ENCODE assay signal across 22 cellular contexts in the genomic region with DNA sequence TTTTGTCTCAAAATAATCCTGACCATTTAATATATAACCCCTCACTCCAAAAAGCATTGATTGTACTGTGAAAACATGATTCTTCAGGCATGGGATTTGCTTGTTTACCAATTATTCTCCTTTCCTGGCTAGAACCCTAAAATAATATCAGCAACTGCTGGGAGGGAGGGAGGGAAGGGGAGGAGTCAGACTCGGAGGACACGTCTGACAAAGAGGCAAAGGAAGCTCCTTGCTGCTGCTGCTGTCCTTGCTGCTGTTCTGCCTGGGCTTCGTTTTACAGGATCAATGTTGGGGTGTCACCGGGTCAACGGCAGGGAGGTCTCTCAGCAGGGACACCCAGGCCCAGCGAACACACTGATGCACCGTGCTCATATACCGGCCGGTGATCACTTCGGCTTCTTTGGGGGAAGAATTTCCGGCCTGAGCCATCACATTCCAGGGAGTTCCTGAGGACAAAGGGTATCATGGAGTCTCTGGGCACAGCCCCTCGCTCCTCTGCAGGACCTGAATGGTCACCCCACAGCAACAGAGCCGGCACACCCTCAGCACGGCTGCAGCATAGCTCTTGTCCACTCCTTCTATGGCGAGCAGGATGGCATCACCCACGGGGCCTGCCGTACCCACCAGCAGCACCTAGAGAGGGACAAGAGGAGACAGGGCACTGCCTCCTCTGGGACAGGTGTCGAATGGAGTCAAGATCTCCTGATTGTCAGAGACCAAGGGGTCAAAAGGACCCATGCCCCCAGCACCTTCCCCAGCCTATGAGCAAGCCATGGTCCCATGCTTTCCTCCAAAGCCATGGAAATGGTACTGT. TPM values are rescaled to one million over a fixed set of nuclear protein-coding genes. Genes with fewer than 3 reads are reported as not detected.
DNase-seq lines count a peak whose midpoint lies in the region.
"Had no signal": no experiment of that assay in that cellular context is flagged by ENCODE, and none has a peak within 500 bp of the region (broad histone marks: within the 10 kb centered on the region; RNA-seq: fewer than 3 reads in every experiment).

No MANE protein-coding gene starts in this region.

- DNase-seq in H7 (peak; percentile 56), adipocyte (ENCODE audit: low read depth) (peak; percentile 0), iPS-NIHi11 (ENCODE audit: low spot score) (peak; percentile 31), neuronal stem cell (ENCODE audit: low spot score) (no peak), T1000 (lab: John Stamatoyannopoulos, UW) (no peak), NCI-H524 treated with DMSO at 0.1 percent for 48 hours (lab: John Stamatoyannopoulos, UW) (no peak), kidney glomerular epithelial cell (lab: John Stamatoyannopoulos, UW) (no peak)
- DNase-seq: AML-193; CD4-positive, alpha-beta T cell; DMS53; GOT3; NCI-H1048; NCI-H1417; NCI-H1694 treated with DMSO at 0.1 percent for 48 hours; NCI-H2081 treated with DMSO at 0.1 percent for 48 hours; NCI-H2171; NCI-H226; NCI-H510A; SIG-M5 had no signal

- H3K9me3 ChIP-seq in adipocyte (ENCODE audit: control insufficient read depth, low read length) (no peaks in the 10 kb centered on the region), neuronal stem cell (replicated peaks in 1 of 2; ENCODE audit: control insufficient read depth in 2 of 2, insufficient read depth in 1 of 2, low read depth in 1 of 2, low read length in 2 of 2) (no peaks in the 10 kb centered on the region)
- H3K9me3 ChIP-seq: A549; BLaER1 treated with 17β-estradiol and CSF1 and Interleukin-3, amounts not matched to agents 10 nM and 100 nM had no signal

- H2BK120ac ChIP-seq in neuronal stem cell (ENCODE audit: low read depth, low read length) = no peak overlapping the region

- H2BK15ac ChIP-seq in neuronal stem cell (ENCODE audit: low read length) = peak overlapping the region; percentile 95

- peak overlapping the region; percentile 91 for H2BK12ac ChIP-seq in neuronal stem cell (ENCODE audit: low read length)

- no peak overlapping the region for H3K27ac ChIP-seq in neuronal stem cell (replicated peaks; ENCODE audit: low read length)
- H3K27ac ChIP-seq: A549; BLaER1 treated with 17β-estradiol and CSF1 and Interleukin-3, amounts not matched to agents 10 nM and 100 nM; SK-N-MC had no signal

- no peak overlapping the region for H3K9ac ChIP-seq in adipocyte (ENCODE audit: low read length)
- H3K9ac ChIP-seq in neuronal stem cell (ENCODE audit: low read depth, low read length, poor library complexity) = peak overlapping the region; percentile 55
- H3K9ac ChIP-seq: BLaER1 treated with 17β-estradiol and CSF1 and Interleukin-3, amounts not matched to agents 10 nM and 100 nM had no signal

- peak overlapping the region; percentile 94 for H4K8ac ChIP-seq in neuronal stem cell (ENCODE audit: low read depth, low read length)

- H3K23ac ChIP-seq in neuronal stem cell (ENCODE audit: low read depth, low read length, poor library complexity) = peak overlapping the region; percentile 90

- H3K4me3 ChIP-seq in H7 (ENCODE audit: insufficient read depth, low read depth, low read length) (no peak overlapping the region), adipocyte (ENCODE audit: low read length) (no peak overlapping the region), neuronal stem cell (ENCODE audit: low read length in 2 of 2) (no peak overlapping the region)
- H3K4me3 ChIP-seq: A549; BLaER1 treated with 17β-estradiol and CSF1 and Interleukin-3, amounts not matched to agents 10 nM and 100 nM; SK-N-MC had no signal

- no peak overlapping the region for H3K14ac ChIP-seq in neuronal stem cell (ENCODE audit: low read length)

- H3K4ac ChIP-seq in neuronal stem cell (ENCODE audit: low read length) = peak overlapping the region; percentile 72

- peak overlapping the region; percentile 82 for H2AK5ac ChIP-seq in neuronal stem cell (ENCODE audit: low read depth, low read length)

- no peaks in the 10 kb centered on the region for H3K79me1 ChIP-seq in neuronal stem cell (ENCODE audit: low read depth, low read length)

- H3K4me1 ChIP-seq in adipocyte (ENCODE audit: control insufficient read depth, insufficient read depth, low read length) (no peaks in the 10 kb centered on the region), neuronal stem cell (ENCODE audit: control insufficient read depth in 2 of 2, insufficient read depth in 1 of 2, low read depth in 1 of 2, low read length in 2 of 2) (peaks cover 0 to 11% of the 10 kb centered on the region in 2 donors)
- H3K4me1 ChIP-seq: A549; BLaER1 treated with 17β-estradiol and CSF1 and Interleukin-3, amounts not matched to agents 10 nM and 100 nM had no signal

- H2BK5ac ChIP-seq in neuronal stem cell (ENCODE audit: low read length) = no peak overlapping the region

- WGBS in neuronal stem cell (ENCODE audit: extremely low coverage in 2 of 2, insufficient read length in 2 of 2, insufficient replicate concordance in 1 of 2), 2 donors = no CpG with 5 or more reads among the region's 18 CpGs

- H2AFZ ChIP-seq in neuronal stem cell (ENCODE audit: low read length) = peak overlapping the region; percentile 23

- peak overlapping the region; percentile 79 for H4K91ac ChIP-seq in neuronal stem cell (ENCODE audit: low read depth, low read length, poor library complexity)

- H3K18ac ChIP-seq in neuronal stem cell (ENCODE audit: low read length) = peak overlapping the region; percentile 93

- H3K27me3 ChIP-seq in H7 (ENCODE audit: control insufficient read depth, insufficient read depth, low read length) (no peaks in the 10 kb centered on the region), adipocyte (replicated peaks; ENCODE audit: control insufficient read depth, insufficient read depth, low read length) (peaks cover 13% of the 10 kb centered on the region), neuronal stem cell (ENCODE audit: control insufficient read depth in 3 of 3, insufficient read depth in 3 of 3, low read depth in 1 of 3, low read length in 3 of 3) (peaks cover 0 to 10% (median 0%) of the 10 kb centered on the region in 3 experiments)
- H3K27me3 ChIP-seq: BLaER1 treated with 17β-estradiol and CSF1 and Interleukin-3, amounts not matched to agents 10 nM and 100 nM had no signal

- no peaks in the 10 kb centered on the region for H3K36me3 ChIP-seq in H7 (replicated peaks; ENCODE audit: control insufficient read depth, insufficient read depth, low read length)
- no peaks in the 10 kb centered on the region for H3K36me3 ChIP-seq in adipocyte (ENCODE audit: control insufficient read depth, insufficient read depth, low read length, severe bottlenecking)
- H3K36me3 ChIP-seq in neuronal stem cell (replicated peaks in 1 of 2; ENCODE audit: control insufficient read depth in 2 of 2, insufficient read depth in 2 of 2, low read length in 2 of 2) = no peaks in the 10 kb centered on the region
- H3K36me3 ChIP-seq: BLaER1 treated with 17β-estradiol and CSF1 and Interleukin-3, amounts not matched to agents 10 nM and 100 nM had no signal

- no peak overlapping the region for H3K4me2 ChIP-seq in neuronal stem cell (ENCODE audit: insufficient read depth, low read length, poor library complexity, severe bottlenecking)
- H3K4me2 ChIP-seq: A549; BLaER1 treated with 17β-estradiol and CSF1 and Interleukin-3, amounts not matched to agents 10 nM and 100 nM had no signal

RNA-seq across cellular contexts. Expression of a gene that starts 27.9 kb away (rescaled TPM):
- total RNA-seq in H7 (2014; rRNA removed; shearing (Covaris generic)) = 5.7 and 11.6 TPM in 2 replicates
- polyA plus RNA-seq in neuronal stem cell (2013, experiment 1 of 2) = 29.2 TPM
- 30.5 TPM for polyA plus RNA-seq in neuronal stem cell (2013, experiment 2 of 2)

Comparison
In these comparisons a context has a peak if more than half of its experiments do, and no peak if none do; other contexts are left out.
1. DNase-seq: peak in H7 (single experiment), adipocyte (single experiment) and iPS-NIHi11 (single experiment); none in neuronal stem cell (single experiment), T1000 (single experiment), NCI-H524 treated with DMSO at 0.1 percent for 48 hours (single experiment) and kidney glomerular epithelial cell (single experiment).